Comparison of ENCODE assay signal across 18 cellular contexts in the genomic region with DNA sequence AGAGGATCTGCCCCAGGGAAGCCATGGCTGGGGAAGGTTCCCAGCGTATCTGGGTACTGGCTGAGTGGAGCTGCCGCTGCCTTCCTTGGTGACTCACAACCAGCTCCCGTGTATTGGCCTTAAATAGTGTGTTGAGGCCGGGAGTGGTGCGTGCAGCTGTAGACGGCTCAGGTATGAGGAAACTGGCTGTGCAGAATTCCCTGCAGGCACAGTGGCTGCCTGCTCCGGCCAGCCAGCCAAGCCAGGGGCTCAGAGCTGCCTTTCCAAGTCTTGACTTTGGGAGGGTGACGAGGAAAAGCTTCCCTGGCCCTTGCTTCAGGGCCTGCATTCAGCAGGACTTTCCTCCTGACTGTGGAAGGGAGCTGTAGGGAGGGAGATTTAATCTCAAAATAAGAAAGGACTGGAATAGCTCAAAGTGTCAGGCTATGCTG. TPM values are rescaled to one million over a fixed set of nuclear protein-coding genes. Genes with fewer than 3 reads are reported as not detected.
DNase-seq lines count a peak whose midpoint lies in the region; ATAC-seq and TF ChIP-seq lines count a peak whose summit lies in the region.
"Had no signal": no experiment of that assay in that cellular context is flagged by ENCODE, and none has a peak within 500 bp of the region (broad histone marks: within the 10 kb centered on the region; RNA-seq: fewer than 3 reads in every experiment).

A gene with protein sequence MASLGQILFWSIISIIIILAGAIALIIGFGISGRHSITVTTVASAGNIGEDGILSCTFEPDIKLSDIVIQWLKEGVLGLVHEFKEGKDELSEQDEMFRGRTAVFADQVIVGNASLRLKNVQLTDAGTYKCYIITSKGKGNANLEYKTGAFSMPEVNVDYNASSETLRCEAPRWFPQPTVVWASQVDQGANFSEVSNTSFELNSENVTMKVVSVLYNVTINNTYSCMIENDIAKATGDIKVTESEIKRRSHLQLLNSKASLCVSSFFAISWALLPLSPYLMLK (minus strand): TSS at position 97 of the 431 bp plus-strand sequence. CDS start 72 bp downstream, at position 25.

- H3K4me3 ChIP-seq in Peyer's patch (no peak within 1 kb of the TSS), hepatocyte (no peak within 1 kb of the TSS), neural progenitor cell (no peak within 1 kb of the TSS), right atrium auricular region (no peak within 1 kb of the TSS)
- H3K4me3 ChIP-seq: SJSA1 had no signal

- H2AFZ ChIP-seq in hepatocyte (no peak within 1 kb of the TSS), neural progenitor cell (replicated peaks) (no peak within 1 kb of the TSS)

- intact Hi-C loops in Calu3 (cut with micrococcal nuclease; ENCODE audit: unreplicated experiment): loop anchor here (5.0 kb wide), 1 partner anchor 71 kb away; no protein-coding TSS in a partner anchor

- peak within 1 kb of the TSS; percentile 68 for H3K4me3 Mint-ChIP-seq in Calu3 (ENCODE audit: low read depth, unreplicated experiment)
- H3K4me3 Mint-ChIP-seq in neural progenitor cell: no peak within 1 kb of the TSS
- H3K4me3 Mint-ChIP-seq in WTC11: no peak within 1 kb of the TSS
- H3K4me3 Mint-ChIP-seq: activated T-helper 1 cell treated with anti-CD3 and anti-CD28 coated beads, Interleukin-12 subunit alpha, Interleukin-12 subunit beta, Interleukin-2, Interleukin-4 antibody, amounts not matched to agents 30 ng/mL and 10 ng/mL and 1 ng/mL, durations not matched to agents 14 hours and 24 hours and 36 hours; CD4-positive, alpha-beta memory T cell; naive thymus-derived CD8-positive, alpha-beta T cell had no signal

- no TSS peak for BruUV-seq in Calu3 (replicated peaks; lab: Mats Ljungman, UMichigan)

- H3K4me2 ChIP-seq in hepatocyte: peak within 1 kb of the TSS; percentile 53
- no peak within 1 kb of the TSS for H3K4me2 ChIP-seq in neural progenitor cell

- no peaks in the 10 kb centered on the region for H3K9me3 Mint-ChIP-seq in Calu3 (ENCODE audit: low read depth, unreplicated experiment)
- H3K9me3 Mint-ChIP-seq in neural progenitor cell: peaks cover 2% of the 10 kb centered on the region
- H3K9me3 Mint-ChIP-seq in WTC11: peaks cover 16% of the 10 kb centered on the region
- H3K9me3 Mint-ChIP-seq: activated T-helper 1 cell treated with anti-CD3 and anti-CD28 coated beads, Interleukin-12 subunit alpha, Interleukin-12 subunit beta, Interleukin-2, Interleukin-4 antibody, amounts not matched to agents 30 ng/mL and 10 ng/mL and 1 ng/mL, durations not matched to agents 14 hours and 24 hours and 36 hours; naive thymus-derived CD8-positive, alpha-beta T cell had no signal

- H3K9ac ChIP-seq in neural progenitor cell: no peak within 1 kb of the TSS

- no peak for ATAC-seq in WTC11
- ATAC-seq: naive thymus-derived CD8-positive, alpha-beta T cell had no signal

- H3K79me2 ChIP-seq in hepatocyte (no peaks in the 10 kb centered on the region), neural progenitor cell (ENCODE audit: low read depth) (no peaks in the 10 kb centered on the region)

- peak; percentile 81 for DNase-seq in Calu3
- peak in 2 of 3 donors; percentile 49 to 52 for DNase-seq in Peyer's patch
- DNase-seq in hepatocyte (ENCODE audit: low spot score): peak; percentile 80
- DNase-seq in neural progenitor cell (ENCODE audit: low spot score): no peak
- no peak for DNase-seq in NCI-H2029 (lab: John Stamatoyannopoulos, UW)
- DNase-seq in NCI-H510A (lab: John Stamatoyannopoulos, UW): no peak
- no peak for DNase-seq in WTC11 (ENCODE audit: low spot score)
- DNase-seq in right atrium auricular region (ENCODE audit: low spot score): no peak
- DNase-seq: activated CD4-positive, alpha-beta T cell treated with anti-CD3 and anti-CD28 coated beads, Interleukin-2, amount 50 U/mL, for 48 hours; CD4-positive, alpha-beta memory T cell; MV-4-11; naive thymus-derived CD8-positive, alpha-beta T cell; NK-92 treated with Interleukin-12 subunit alpha and Interleukin-12 subunit beta, amount 100 ng/mL, for 24 hours; stimulated activated CD4-positive, alpha-beta T cell treated with anti-CD3 and anti-CD28 coated beads, Interleukin-1b, Interleukin-23, amount 100 ng/mL, for 48 hours had no signal

- H3K27ac ChIP-seq in Peyer's patch (no peak within 1 kb of the TSS), hepatocyte (peak within 1 kb of the TSS; percentile 83), neural progenitor cell (no peak within 1 kb of the TSS), right atrium auricular region (no peak within 1 kb of the TSS)
- H3K27ac ChIP-seq: SJSA1 had no signal

- peak within 1 kb of the TSS; percentile 72 for H3K27ac Mint-ChIP-seq in Calu3 (ENCODE audit: unreplicated experiment)
- H3K27ac Mint-ChIP-seq in neural progenitor cell: peak within 1 kb of the TSS; percentile 18
- no peak within 1 kb of the TSS for H3K27ac Mint-ChIP-seq in WTC11
- H3K27ac Mint-ChIP-seq: activated T-helper 1 cell treated with anti-CD3 and anti-CD28 coated beads, Interleukin-12 subunit alpha, Interleukin-12 subunit beta, Interleukin-2, Interleukin-4 antibody, amounts not matched to agents 30 ng/mL and 10 ng/mL and 1 ng/mL, durations not matched to agents 14 hours and 24 hours and 36 hours; CD4-positive, alpha-beta memory T cell; naive thymus-derived CD8-positive, alpha-beta T cell had no signal

- TF ChIP-seq CTCF in Calu3 (IDR thresholded peaks at IDR 0.05; ENCODE audit: unreplicated experiment): no peak
- no peak for TF ChIP-seq CTCF in Peyer's patch (IDR thresholded peaks at IDR 0.05)
- TF ChIP-seq CTCF in hepatocyte (IDR thresholded peaks at IDR 0.05; ENCODE audit: poor library complexity): no peak
- TF ChIP-seq CTCF in neural progenitor cell (IDR thresholded peaks at IDR 0.05): no peak
- TF ChIP-seq CTCF in WTC11 (IDR thresholded peaks at IDR 0.05): no peak
- no peak for TF ChIP-seq CTCF in right atrium auricular region (IDR thresholded peaks at IDR 0.05)

- POLR2A ChIA-PET in WTC11 (lab: Charles Lee): no interaction called here

- peaks cover 25% of the 10 kb centered on the region for H3K36me3 Mint-ChIP-seq in Calu3 (ENCODE audit: insufficient read depth, unreplicated experiment)
- peaks cover 4% of the 10 kb centered on the region for H3K36me3 Mint-ChIP-seq in neural progenitor cell
- H3K36me3 Mint-ChIP-seq in WTC11: no peaks in the 10 kb centered on the region; the same call in 1 of the 2 replicates
- H3K36me3 Mint-ChIP-seq: CD4-positive, alpha-beta memory T cell; naive thymus-derived CD8-positive, alpha-beta T cell had no signal

- WGBS in hepatocyte (ENCODE audit: low lambda C conversion rate, missing lambda C conversion rate): 34% methylated on average over 8 of the region's 8 CpGs

- no peak for TF ChIP-seq POLR2A in Peyer's patch (IDR thresholded peaks at IDR 0.05)

- H3K4me1 ChIP-seq in Peyer's patch: no peaks in the 10 kb centered on the region
- H3K4me1 ChIP-seq in hepatocyte (ENCODE audit: insufficient read depth): no peaks in the 10 kb centered on the region
- H3K4me1 ChIP-seq in neural progenitor cell: no peaks in the 10 kb centered on the region
- no peaks in the 10 kb centered on the region for H3K4me1 ChIP-seq in right atrium auricular region
- H3K4me1 ChIP-seq: SJSA1 had no signal

- H4K20me1 ChIP-seq in hepatocyte (ENCODE audit: insufficient read depth, poor library complexity, severe bottlenecking): no peaks in the 10 kb centered on the region
- H4K20me1 ChIP-seq in neural progenitor cell (ENCODE audit: low read depth): no peaks in the 10 kb centered on the region

- H3K9me2 ChIP-seq in hepatocyte (replicated peaks; ENCODE audit: insufficient read depth): no peaks in the 10 kb centered on the region

- H3F3A ChIP-seq in neural progenitor cell (ENCODE audit: low read depth): no peaks in the 10 kb centered on the region

- H3K4me1 Mint-ChIP-seq in Calu3 (ENCODE audit: low read depth, unreplicated experiment) (peaks cover 49% of the 10 kb centered on the region), neural progenitor cell (peaks cover 13% of the 10 kb centered on the region), WTC11 (peaks cover 14% of the 10 kb centered on the region)
- H3K4me1 Mint-ChIP-seq: CD4-positive, alpha-beta memory T cell; naive thymus-derived CD8-positive, alpha-beta T cell had no signal

- no peaks in the 10 kb centered on the region for H3K9me3 ChIP-seq in Peyer's patch
- no peaks in the 10 kb centered on the region for H3K9me3 ChIP-seq in hepatocyte (ENCODE audit: low read depth)
- H3K9me3 ChIP-seq in neural progenitor cell (ENCODE audit: low read depth): no peaks in the 10 kb centered on the region
- H3K9me3 ChIP-seq in right atrium auricular region: no peaks in the 10 kb centered on the region
- H3K9me3 ChIP-seq: SJSA1 had no signal

- H3K36me3 ChIP-seq in Peyer's patch (no peaks in the 10 kb centered on the region), hepatocyte (replicated peaks; ENCODE audit: insufficient read depth, low read depth) (no peaks in the 10 kb centered on the region), neural progenitor cell (no peaks in the 10 kb centered on the region), right atrium auricular region (no peaks in the 10 kb centered on the region)
- H3K36me3 ChIP-seq: SJSA1 had no signal

- CTCF ChIA-PET in Calu3 (lab: Charles Lee): interaction anchor here (0.6 to 2.6 kb wide), 5 partner anchors 27 to 88 kb away, joined by 4 to 13 read pairs (median 6); no protein-coding TSS in a partner anchor
- CTCF ChIA-PET in WTC11 (lab: Charles Lee): no interaction called here

- H3K27me3 ChIP-seq in Peyer's patch (no peaks in the 10 kb centered on the region), hepatocyte (no peaks in the 10 kb centered on the region), neural progenitor cell (no peaks in the 10 kb centered on the region), right atrium auricular region (no peaks in the 10 kb centered on the region)

- H3K27me3 Mint-ChIP-seq in Calu3 (ENCODE audit: unreplicated experiment): no peaks in the 10 kb centered on the region
- peaks cover 9% of the 10 kb centered on the region for H3K27me3 Mint-ChIP-seq in neural progenitor cell (ENCODE audit: insufficient read depth, low read depth)
- H3K27me3 Mint-ChIP-seq in WTC11 (ENCODE audit: low read depth): peaks cover 10% of the 10 kb centered on the region

TF ChIP-seq in WTC11, 78 proteins besides CTCF, POLR2A, EP300 and RAD21 (continues in another document):
- no peak for TF ChIP-seq FOXP1 (CRISPR knock-in tag; IDR thresholded peaks at IDR 0.05; ENCODE audit: borderline replicate concordance)
- TF ChIP-seq, protein P1, sequence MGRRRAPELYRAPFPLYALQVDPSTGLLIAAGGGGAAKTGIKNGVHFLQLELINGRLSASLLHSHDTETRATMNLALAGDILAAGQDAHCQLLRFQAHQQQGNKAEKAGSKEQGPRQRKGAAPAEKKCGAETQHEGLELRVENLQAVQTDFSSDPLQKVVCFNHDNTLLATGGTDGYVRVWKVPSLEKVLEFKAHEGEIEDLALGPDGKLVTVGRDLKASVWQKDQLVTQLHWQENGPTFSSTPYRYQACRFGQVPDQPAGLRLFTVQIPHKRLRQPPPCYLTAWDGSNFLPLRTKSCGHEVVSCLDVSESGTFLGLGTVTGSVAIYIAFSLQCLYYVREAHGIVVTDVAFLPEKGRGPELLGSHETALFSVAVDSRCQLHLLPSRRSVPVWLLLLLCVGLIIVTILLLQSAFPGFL (CRISPR knock-in tag; IDR thresholded peaks at IDR 0.05; ENCODE audit: borderline replicate concordance): no peak

RNA-seq across cellular contexts. Expression of the gene that starts here (rescaled TPM):
- total RNA-seq in Calu3 (2022): 35.7 and 39.1 TPM in 2 replicates
- not detected for total RNA-seq in Peyer's patch
- 12.4 and 12.8 TPM in 2 replicates for total RNA-seq in hepatocyte
- 14.9 and 33.2 TPM in 2 replicates for polyA plus RNA-seq in hepatocyte
- total RNA-seq in neural progenitor cell (ENCODE audit: low replicate concordance): 0.11 and 0.22 TPM in 2 replicates
- 0.09 to 0.14 TPM in 2 of 3 replicates, not detected in the other for total RNA-seq in WTC11 (2021)
- not detected for total RNA-seq in right atrium auricular region
- total RNA-seq: activated T-helper 1 cell treated with anti-CD3 and anti-CD28 coated beads, Interleukin-12 subunit alpha, Interleukin-12 subunit beta, Interleukin-2, Interleukin-4 antibody, amounts not matched to agents 30 ng/mL and 10 ng/mL and 1 ng/mL, durations not matched to agents 14 hours and 24 hours and 36 hours; CD4-positive, alpha-beta memory T cell; chondrocyte; glomerular endothelial cell; naive thymus-derived CD8-positive, alpha-beta T cell; SJSA1 had no signal
- polyA plus RNA-seq: CD4-positive, alpha-beta memory T cell; naive thymus-derived CD8-positive, alpha-beta T cell had no signal

Comparison
In these comparisons a context has a peak if more than half of its experiments do, and no peak if none do; other contexts are left out.
1. RNA of the gene that starts here (total RNA-seq): 35.7 to 39.1 TPM in Calu3 and 12.4 to 12.8 TPM in hepatocyte; 0.11 to 0.22 TPM in neural progenitor cell, 0.09 to 0.14 TPM in WTC11, not detected in Peyer's patch and not detected in right atrium auricular region; every median in the first group is over 10 times any median in the second.
2. Peak in DNase-seq in Peyer's patch; RNA of the gene not detected or under 1 TPM.
3. DNase-seq: peak in Calu3 (single experiment) and hepatocyte (single experiment); none in neural progenitor cell (single experiment), NCI-H2029 (single experiment), NCI-H510A (single experiment), WTC11 (single experiment) and right atrium auricular region (single experiment).